16 cellular contexts compared by ENCODE assay signal in genomic region chr2:30222636-30223360, GRCh38. TPM values are rescaled to one million over a fixed set of nuclear protein-coding genes. Genes with fewer than 3 reads are reported as not detected.
A peak's percentile ranks its signal among the peaks of the same experiment; 100 is the strongest.
DNase-seq lines count a peak whose midpoint lies in the region; ATAC-seq and TF ChIP-seq lines count a peak whose summit lies in the region.
"Had no signal": no experiment of that assay in that cellular context is flagged by ENCODE, and none has a peak within 500 bp of the region (broad histone marks: within the 10 kb centered on the region; RNA-seq: fewer than 3 reads in every experiment).

No MANE protein-coding gene starts in this region.

- no peak for TF ChIP-seq POLR2A in stomach (IDR thresholded peaks at IDR 0.05)

- no peaks in the 10 kb centered on the region for H3K27me3 Mint-ChIP-seq in CD4-positive, CD25-positive, alpha-beta regulatory T cell
- H3K27me3 Mint-ChIP-seq in activated T-helper 17 cell treated with anti-CD3 and anti-CD28 coated beads, Interleukin-2, amount 50 U/mL, for 72 hours, result no peaks in the 10 kb centered on the region
- peaks cover 19% of the 10 kb centered on the region for H3K27me3 Mint-ChIP-seq in nephron progenitor cell (ENCODE audit: low read depth, poor library complexity)
- H3K27me3 Mint-ChIP-seq in activated T-cell treated with anti-CD3 and anti-CD28 coated beads, Interleukin-2, amount 50 U/mL, for 72 hours (ENCODE audit: low read depth), result no peaks in the 10 kb centered on the region

- WGBS in stomach, 5 donors, result 76 to 96% (median 83%) methylated on average over 5 of the region's 5 CpGs

- H3K4me1 Mint-ChIP-seq in CD4-positive, CD25-positive, alpha-beta regulatory T cell, result peaks cover 19 to 71% (median 47%) of the 10 kb centered on the region in 4 donors
- peaks cover 31% of the 10 kb centered on the region for H3K4me1 Mint-ChIP-seq in activated T-helper 17 cell treated with anti-CD3 and anti-CD28 coated beads, Interleukin-2, amount 50 U/mL, for 72 hours
- peaks cover 67% of the 10 kb centered on the region for H3K4me1 Mint-ChIP-seq in nephron progenitor cell
- H3K4me1 Mint-ChIP-seq in activated T-cell treated with anti-CD3 and anti-CD28 coated beads, Interleukin-2, amount 50 U/mL, for 72 hours (ENCODE audit: low read depth), result peaks cover 63% of the 10 kb centered on the region

- no peak overlapping the region for H3K4me3 ChIP-seq in CD4-positive, CD25-positive, alpha-beta regulatory T cell (ENCODE audit: low read depth, low read length)
- no peak overlapping the region for H3K4me3 ChIP-seq in DND-41 (ENCODE audit: low read depth in 1 of 2, low read length in 2 of 2)
- H3K4me3 ChIP-seq in stomach, result no peak overlapping the region
- H3K4me3 ChIP-seq: PC-9, suprapubic skin had no signal

- no peak for TF ChIP-seq EP300 in stomach (IDR thresholded peaks at IDR 0.05)

- H3K4me1 ChIP-seq in CD4-positive, CD25-positive, alpha-beta regulatory T cell (ENCODE audit: control insufficient read depth, insufficient read depth, low read length, poor library complexity, severe bottlenecking), result peaks cover 61% of the 10 kb centered on the region
- H3K4me1 ChIP-seq in DND-41 (ENCODE audit: insufficient read depth, low read length) (peaks cover 35% of the 10 kb centered on the region), stomach (peaks cover 19 to 51% (median 42%) of the 10 kb centered on the region in 4 donors)

- H3K4me2 ChIP-seq in DND-41 (ENCODE audit: insufficient read depth, low read length), result no peak overlapping the region
- H3K4me2 ChIP-seq: PC-9 had no signal

- no peaks in the 10 kb centered on the region for H3K9me3 Mint-ChIP-seq in CD4-positive, CD25-positive, alpha-beta regulatory T cell
- H3K9me3 Mint-ChIP-seq in activated T-helper 17 cell treated with anti-CD3 and anti-CD28 coated beads, Interleukin-2, amount 50 U/mL, for 72 hours, result no peaks in the 10 kb centered on the region
- H3K9me3 Mint-ChIP-seq in nephron progenitor cell, result no peaks in the 10 kb centered on the region
- H3K9me3 Mint-ChIP-seq in activated T-cell treated with anti-CD3 and anti-CD28 coated beads, Interleukin-2, amount 50 U/mL, for 72 hours, result no peaks in the 10 kb centered on the region
- H3K9me3 Mint-ChIP-seq: CD14-positive monocyte had no signal

- no peak for ATAC-seq in CD4-positive, CD25-positive, alpha-beta regulatory T cell (ENCODE audit: low read depth in 2 of 2)
- no peak for ATAC-seq in DND-41 (ENCODE audit: insufficient read depth, low read depth)
- no peak for ATAC-seq in activated T-helper 17 cell treated with anti-CD3 and anti-CD28 coated beads, Interleukin-2, amount 50 U/mL, for 72 hours (replicated peaks)
- ATAC-seq in activated T-cell treated with anti-CD3 and anti-CD28 coated beads, Interleukin-2, amount 50 U/mL, for 72 hours (replicated peaks in 1 of 2), result no peak
- ATAC-seq: left colon had no signal

- TF ChIP-seq CTCF in DND-41 (IDR thresholded peaks at IDR 0.05; ENCODE audit: borderline replicate concordance, extremely low read depth, low read length, poor library complexity, severe bottlenecking) (no peak), nephron progenitor cell (IDR thresholded peaks at IDR 0.05) (no peak), stomach (IDR thresholded peaks at IDR 0.05) (no peak)

- H2AFZ ChIP-seq in DND-41 (ENCODE audit: low read depth, low read length), result no peak overlapping the region
- H2AFZ ChIP-seq: PC-9 had no signal

- H3K79me2 ChIP-seq in DND-41 (ENCODE audit: insufficient read depth, low read length), result no peaks in the 10 kb centered on the region

- H3K9me3 ChIP-seq in CD4-positive, CD25-positive, alpha-beta regulatory T cell (ENCODE audit: control insufficient read depth in 2 of 2, low read length in 2 of 2), result no peaks in the 10 kb centered on the region
- no peaks in the 10 kb centered on the region for H3K9me3 ChIP-seq in DND-41 (ENCODE audit: insufficient read depth, low read length, severe bottlenecking)
- no peaks in the 10 kb centered on the region for H3K9me3 ChIP-seq in stomach
- H3K9me3 ChIP-seq: suprapubic skin had no signal

- no peaks in the 10 kb centered on the region for H3K27me3 ChIP-seq in CD4-positive, CD25-positive, alpha-beta regulatory T cell (ENCODE audit: control insufficient read depth, insufficient read depth, low read length)
- H3K27me3 ChIP-seq in DND-41 (ENCODE audit: insufficient read depth, low read length, poor library complexity) (no peaks in the 10 kb centered on the region), stomach (no peaks in the 10 kb centered on the region)
- H3K27me3 ChIP-seq: suprapubic skin had no signal

- peak overlapping the region; percentile 99 to 100 (median 100) for H3K27ac Mint-ChIP-seq in CD4-positive, CD25-positive, alpha-beta regulatory T cell
- H3K27ac Mint-ChIP-seq in activated T-helper 17 cell treated with anti-CD3 and anti-CD28 coated beads, Interleukin-2, amount 50 U/mL, for 72 hours, result peak overlapping the region; percentile 100
- H3K27ac Mint-ChIP-seq in nephron progenitor cell, result peak overlapping the region; percentile 85
- no peak overlapping the region for H3K27ac Mint-ChIP-seq in activated T-cell treated with anti-CD3 and anti-CD28 coated beads, Interleukin-2, amount 50 U/mL, for 72 hours

- no peaks in the 10 kb centered on the region for H3K36me3 Mint-ChIP-seq in CD4-positive, CD25-positive, alpha-beta regulatory T cell
- H3K36me3 Mint-ChIP-seq in activated T-helper 17 cell treated with anti-CD3 and anti-CD28 coated beads, Interleukin-2, amount 50 U/mL, for 72 hours (ENCODE audit: low read depth), result no peaks in the 10 kb centered on the region
- no peaks in the 10 kb centered on the region for H3K36me3 Mint-ChIP-seq in nephron progenitor cell (ENCODE audit: low read depth)
- peaks cover 0 to 1% of the 10 kb centered on the region in 2 donors for H3K36me3 Mint-ChIP-seq in activated T-cell treated with anti-CD3 and anti-CD28 coated beads, Interleukin-2, amount 50 U/mL, for 72 hours (ENCODE audit: insufficient read depth in 2 of 2)
- H3K36me3 Mint-ChIP-seq: CD14-positive monocyte had no signal

- no peaks in the 10 kb centered on the region for H3K36me3 ChIP-seq in CD4-positive, CD25-positive, alpha-beta regulatory T cell (ENCODE audit: control insufficient read depth, insufficient read depth, low read length)
- H3K36me3 ChIP-seq in DND-41 (ENCODE audit: insufficient read depth, low read length) (no peaks in the 10 kb centered on the region), stomach (no peaks in the 10 kb centered on the region)
- H3K36me3 ChIP-seq: suprapubic skin had no signal

- no peaks in the 10 kb centered on the region for H4K20me1 ChIP-seq in DND-41 (ENCODE audit: insufficient read depth, low read length)

- peak overlapping the region in 3 of 4 donors; percentile 8 to 89 (median 50) for H3K4me3 Mint-ChIP-seq in CD4-positive, CD25-positive, alpha-beta regulatory T cell
- peak overlapping the region; percentile 94 for H3K4me3 Mint-ChIP-seq in activated T-helper 17 cell treated with anti-CD3 and anti-CD28 coated beads, Interleukin-2, amount 50 U/mL, for 72 hours
- no peak overlapping the region for H3K4me3 Mint-ChIP-seq in nephron progenitor cell
- H3K4me3 Mint-ChIP-seq in activated T-cell treated with anti-CD3 and anti-CD28 coated beads, Interleukin-2, amount 50 U/mL, for 72 hours, result peak overlapping the region in 1 of 2 donors; percentile 52
- H3K4me3 Mint-ChIP-seq: CD14-positive monocyte had no signal

- intact Hi-C loops in stomach (cut with DNase I; ENCODE audit: low total_unique reads), result no loop called here

- DNase-seq in CD4-positive, CD25-positive, alpha-beta regulatory T cell, result no peak
- DNase-seq in DND-41 (no peak), nephron progenitor cell (no peak), stomach (no peak), iPS-NIHi7 (ENCODE audit: extremely low spot score) (no peak)
- DNase-seq in activated T-cell treated with anti-CD3 and anti-CD28 coated beads, Interleukin-2, amount 50 U/mL, for 72 hours, result no peak
- DNase-seq: activated naive CD4-positive, alpha-beta T cell treated with anti-CD3 and anti-CD28 coated beads, Interleukin-2, amount 50 U/mL, for 16 hours; HCEC 1CT; left colon; NCI-H2081; NCI-H524 treated with DMSO at 0.1 percent for 48 hours; PC-9; retina had no signal

- H3K27ac ChIP-seq in CD4-positive, CD25-positive, alpha-beta regulatory T cell (ENCODE audit: insufficient read depth, low read length, poor library complexity, severe bottlenecking), result peak overlapping the region; percentile 91
- H3K27ac ChIP-seq in DND-41 (ENCODE audit: low read length) (peak overlapping the region; percentile 39; the same call in 1 of the 2 replicates), stomach (peak overlapping the region in 1 of 5 donors; percentile 3)
- H3K27ac ChIP-seq: PC-9, suprapubic skin had no signal

- H3K9ac ChIP-seq in DND-41 (ENCODE audit: low read depth, low read length), result no peak overlapping the region

RNA-seq across cellular contexts. Expression of gene LBH, which starts 8.5 kb away (rescaled TPM):
- total RNA-seq in CD4-positive, CD25-positive, alpha-beta regulatory T cell, result 215 TPM
- 100 to 1,000 TPM; 225 to 299 (median 250) TPM for polyA plus RNA-seq in CD4-positive, CD25-positive, alpha-beta regulatory T cell
- total RNA-seq in activated T-helper 17 cell treated with anti-CD3 and anti-CD28 coated beads, Interleukin-2, amount 50 U/mL, for 72 hours, result 100 to 1,000 TPM in 1 of 2 donors, 10 to 100 TPM in 1; 38.9 to 154 TPM
- total RNA-seq in activated T-cell treated with anti-CD3 and anti-CD28 coated beads, Interleukin-2, amount 50 U/mL, for 72 hours, result 100 to 1,000 TPM; 129 to 133 TPM
- 10 to 100 TPM in 4 of 5 donors, 1 to 10 TPM in 1; 7.1 to 39.8 (median 18.5) TPM for total RNA-seq in stomach
- polyA plus RNA-seq in stomach, result 10 to 100 TPM in 2 of 3 donors, 1 to 10 TPM in 1; 6.6 to 18.5 (median 15.4) TPM
